In genomic region chr7:100673302-100673941, GRCh38 we compare ENCODE assay signal across 8 cellular contexts. TPM values are rescaled to one million over a fixed set of nuclear protein-coding genes. Genes with fewer than 3 reads are reported as not detected.
A peak's percentile ranks its signal among the peaks of the same experiment; 100 is the strongest.
DNase-seq lines count a peak whose midpoint lies in the region; ATAC-seq and TF ChIP-seq lines count a peak whose summit lies in the region.

Gene GNB2, plus strand, starts transcription at chr7:100673740. Its CDS starts 2,526 bp downstream, at chr7:100676266.

- H3K4me1 ChIP-seq in DND-41 (ENCODE audit: insufficient read depth, low read length) (peaks cover 22% of the 10 kb centered on the region), GM23338 (ENCODE audit: insufficient read depth) (no peaks in the 10 kb centered on the region)
- H3K4me1 ChIP-seq in naive thymus-derived CD4-positive, alpha-beta T cell (ENCODE audit: control insufficient read depth in 2 of 2, insufficient read depth in 2 of 2, low read length in 2 of 2) = no peaks in the 10 kb centered on the region

- no peaks in the 10 kb centered on the region for H3K9me2 ChIP-seq in GM23338 (ENCODE audit: insufficient read depth)

- H3K4me1 Mint-ChIP-seq in GM23338 = peaks cover 3% of the 10 kb centered on the region; the same call in 2 of the 3 replicates
- H3K4me1 Mint-ChIP-seq in naive thymus-derived CD4-positive, alpha-beta T cell = peaks cover 9 to 25% (median 15%) of the 10 kb centered on the region in 7 donors
- peaks cover 15 to 22% of the 10 kb centered on the region in 2 donors for H3K4me1 Mint-ChIP-seq in stimulated activated naive B cell treated with anti-CD40 and anti-IgM and Interleukin-4, amounts not matched to agents 10 μg/mL and 1 μg/mL and 100 μg/mL, for 72 hours

- TF ChIP-seq CTCF in DND-41 (IDR thresholded peaks at IDR 0.05; ENCODE audit: borderline replicate concordance, extremely low read depth, low read length, poor library complexity, severe bottlenecking) (no peak), GM23338 (conservative IDR thresholded peaks at IDR 0.05; ENCODE audit: low read depth in 2 of 2) (no peak)

- peaks cover 46% of the 10 kb centered on the region for H3K79me2 ChIP-seq in DND-41 (ENCODE audit: insufficient read depth, low read length)
- H3K79me2 ChIP-seq in GM23338 (replicated peaks; ENCODE audit: insufficient read depth) = no peaks in the 10 kb centered on the region

- H2AFZ ChIP-seq in DND-41 (ENCODE audit: low read depth, low read length) = peak within 1 kb of the TSS; percentile 84
- H2AFZ ChIP-seq in GM23338 = peak within 1 kb of the TSS; percentile 97; the same call in 1 of the 2 replicates

- peak within 1 kb of the TSS; percentile 98 for H3K27ac Mint-ChIP-seq in GM23338
- peak within 1 kb of the TSS; percentile 88 to 97 (median 95) for H3K27ac Mint-ChIP-seq in naive thymus-derived CD4-positive, alpha-beta T cell
- H3K27ac Mint-ChIP-seq in stimulated activated naive B cell treated with anti-CD40 and anti-IgM and Interleukin-4, amounts not matched to agents 10 μg/mL and 1 μg/mL and 100 μg/mL, for 72 hours = peak within 1 kb of the TSS; percentile 98

- H3K9ac ChIP-seq in DND-41 (ENCODE audit: low read depth, low read length) = peak within 1 kb of the TSS; percentile 91

- DNase-seq in DND-41 = peak; percentile 99
- peak; percentile 96 for DNase-seq in GM23338 (ENCODE audit: low spot score)
- peak; percentile 99 for DNase-seq in LHCN-M2 (ENCODE audit: low read depth)
- peak; percentile 99 for DNase-seq in RPMI8226
- DNase-seq in activated T-helper 1 cell treated with anti-CD3 and anti-CD28 coated beads, Interleukin-2, amount 50 U/mL, for 16 hours (ENCODE audit: low read depth in 1 of 2, low spot score in 1 of 2) = peak; percentile 94 to 96
- DNase-seq in fibroblast of gingiva (ENCODE audit: low read depth) = peak; percentile 99
- DNase-seq in naive thymus-derived CD4-positive, alpha-beta T cell = peak; percentile 92 to 100 (median 96)
- peak; percentile 98 for DNase-seq in stimulated activated naive B cell treated with anti-CD40 and anti-IgM and Interleukin-4, amounts not matched to agents 10 μg/mL and 1 μg/mL and 100 μg/mL, for 72 hours

- H3K27ac ChIP-seq in DND-41 (ENCODE audit: low read length) = peak within 1 kb of the TSS; percentile 92
- H3K27ac ChIP-seq in GM23338 (ENCODE audit: low read depth) = peak within 1 kb of the TSS; percentile 99
- H3K27ac ChIP-seq in naive thymus-derived CD4-positive, alpha-beta T cell (ENCODE audit: low read depth, low read length) = peak within 1 kb of the TSS; percentile 98

- H3K4me3 ChIP-seq in DND-41 (ENCODE audit: low read depth in 1 of 2, low read length in 2 of 2) (peak within 1 kb of the TSS; percentile 88 to 98), GM23338 (peak within 1 kb of the TSS; percentile 93)
- peak within 1 kb of the TSS; percentile 82 for H3K4me3 ChIP-seq in naive thymus-derived CD4-positive, alpha-beta T cell (ENCODE audit: low read length)

- peaks cover 39% of the 10 kb centered on the region for H4K20me1 ChIP-seq in DND-41 (ENCODE audit: insufficient read depth, low read length)
- no peaks in the 10 kb centered on the region; the same call in 1 of the 2 replicates for H4K20me1 ChIP-seq in GM23338 (replicated peaks; ENCODE audit: insufficient read depth)

- peaks cover 13% of the 10 kb centered on the region for H3K36me3 Mint-ChIP-seq in GM23338 (ENCODE audit: low read depth)
- peaks cover 0 to 8% (median 0%) of the 10 kb centered on the region in 5 donors for H3K36me3 Mint-ChIP-seq in naive thymus-derived CD4-positive, alpha-beta T cell
- peaks cover 11 to 23% of the 10 kb centered on the region in 2 donors for H3K36me3 Mint-ChIP-seq in stimulated activated naive B cell treated with anti-CD40 and anti-IgM and Interleukin-4, amounts not matched to agents 10 μg/mL and 1 μg/mL and 100 μg/mL, for 72 hours

- H3K4me2 ChIP-seq in DND-41 (ENCODE audit: insufficient read depth, low read length) = peak within 1 kb of the TSS; percentile 94
- H3K4me2 ChIP-seq in GM23338 = peak within 1 kb of the TSS; percentile 99

- POLR2A ChIA-PET in naive thymus-derived CD4-positive, alpha-beta T cell (lab: Charles Lee) = interaction anchor here (0.6 to 1.3 kb wide), 12 partner anchors 9 to 352 kb away, joined by 3 to 14 read pairs (median 4); partner anchors contain the start of gene FBXO24

- H3K36me3 ChIP-seq in DND-41 (ENCODE audit: insufficient read depth, low read length) = peaks cover 23% of the 10 kb centered on the region
- no peaks in the 10 kb centered on the region for H3K36me3 ChIP-seq in GM23338 (ENCODE audit: insufficient read depth)
- H3K36me3 ChIP-seq in naive thymus-derived CD4-positive, alpha-beta T cell (ENCODE audit: control insufficient read depth in 2 of 3, insufficient read depth in 3 of 3, low read length in 3 of 3) = peaks cover 0 to 27% (median 2%) of the 10 kb centered on the region in 3 experiments

- CTCF ChIA-PET in naive thymus-derived CD4-positive, alpha-beta T cell (lab: Charles Lee) = interaction anchor here (1.3 kb wide), 1 partner anchor 31 kb away, joined by 3 read pairs; no protein-coding TSS in a partner anchor

- intact Hi-C loops in naive thymus-derived CD4-positive, alpha-beta T cell (cut with micrococcal nuclease) = loop anchor here (1.0 to 10.0 kb wide), 14 partner anchors 17 to 571 kb away; partner anchors contain the start of genes ACTL6B (in 2 of the 2), FBXO24 (in 2 of the 2), LRCH4 (in 2 of the 2) and MOSPD3 (in 2 of the 2)

- H3K9me3 ChIP-seq in DND-41 (ENCODE audit: insufficient read depth, low read length, severe bottlenecking) = no peaks in the 10 kb centered on the region
- no peaks in the 10 kb centered on the region for H3K9me3 ChIP-seq in naive thymus-derived CD4-positive, alpha-beta T cell (ENCODE audit: control insufficient read depth in 2 of 3, low read length in 3 of 3)

- H3K27me3 ChIP-seq in DND-41 (ENCODE audit: insufficient read depth, low read length, poor library complexity) = no peaks in the 10 kb centered on the region
- H3K27me3 ChIP-seq in GM23338 (ENCODE audit: insufficient read depth) = peaks cover 16% of the 10 kb centered on the region
- no peaks in the 10 kb centered on the region for H3K27me3 ChIP-seq in naive thymus-derived CD4-positive, alpha-beta T cell (ENCODE audit: control insufficient read depth in 2 of 2, insufficient read depth in 2 of 2, low read length in 2 of 2)

- H3K4me3 Mint-ChIP-seq in GM23338 = peak within 1 kb of the TSS; percentile 83
- peak within 1 kb of the TSS; percentile 89 to 99 (median 96) for H3K4me3 Mint-ChIP-seq in naive thymus-derived CD4-positive, alpha-beta T cell
- H3K4me3 Mint-ChIP-seq in stimulated activated naive B cell treated with anti-CD40 and anti-IgM and Interleukin-4, amounts not matched to agents 10 μg/mL and 1 μg/mL and 100 μg/mL, for 72 hours = peak within 1 kb of the TSS; percentile 92 to 97

- H3K9me3 Mint-ChIP-seq in GM23338 = no peaks in the 10 kb centered on the region
- peaks cover 0 to 4% (median 0%) of the 10 kb centered on the region in 11 donors for H3K9me3 Mint-ChIP-seq in naive thymus-derived CD4-positive, alpha-beta T cell
- no peaks in the 10 kb centered on the region for H3K9me3 Mint-ChIP-seq in stimulated activated naive B cell treated with anti-CD40 and anti-IgM and Interleukin-4, amounts not matched to agents 10 μg/mL and 1 μg/mL and 100 μg/mL, for 72 hours

- ATAC-seq in DND-41 (ENCODE audit: insufficient read depth, low read depth) = peak; percentile 73
- peak; percentile 54 for ATAC-seq in GM23338
- peak; percentile 75 for ATAC-seq in naive thymus-derived CD4-positive, alpha-beta T cell
- peak; percentile 67 to 73 for ATAC-seq in stimulated activated naive B cell treated with anti-CD40 and anti-IgM and Interleukin-4, amounts not matched to agents 10 μg/mL and 1 μg/mL and 100 μg/mL, for 72 hours (replicated peaks)

- H3F3A ChIP-seq in GM23338 (replicated peaks; ENCODE audit: low read depth) = peaks cover 14% of the 10 kb centered on the region

- H3K27me3 Mint-ChIP-seq in GM23338 (ENCODE audit: insufficient read depth, low read depth, poor library complexity) = peaks cover 35% of the 10 kb centered on the region
- peaks cover 0 to 17% (median 0%) of the 10 kb centered on the region in 5 donors for H3K27me3 Mint-ChIP-seq in naive thymus-derived CD4-positive, alpha-beta T cell
- H3K27me3 Mint-ChIP-seq in stimulated activated naive B cell treated with anti-CD40 and anti-IgM and Interleukin-4, amounts not matched to agents 10 μg/mL and 1 μg/mL and 100 μg/mL, for 72 hours = peaks cover 0 to under 1% of the 10 kb centered on the region in 2 donors

TF ChIP-seq in GM23338, 12 proteins besides CTCF, POLR2A, EP300 and RAD21 (continues in another document):
- TF ChIP-seq REST (IDR thresholded peaks at IDR 0.05; ENCODE audit: unreplicated experiment) (no peak), ZNF114 (CRISPR knock-in tag; IDR thresholded peaks at IDR 0.05) (no peak)

RNA-seq across cellular contexts. Expression of gene GNB2, which starts in this region (rescaled TPM):
- total RNA-seq in GM23338 (2014; rRNA removed; shearing (Covaris generic)) = 153 and 156 TPM in 2 replicates
- polyA plus RNA-seq in GM23338 (2016; fragmentation: Nextera tagmentation; extraction: Ambion mirVana) = 112 and 113 TPM in 2 replicates
- total RNA-seq in LHCN-M2 (2014; rRNA removed) = 176 and 205 TPM in 2 replicates
- polyA plus RNA-seq in LHCN-M2 (2012) = 549 TPM
- 100 to 1,000 TPM in 4 of 5 experiments, 10 to 100 TPM in 1; 98.2 to 215 (median 132) TPM for total RNA-seq in naive thymus-derived CD4-positive, alpha-beta T cell
- 10 to 100 TPM; 35.8 to 53.2 TPM for polyA plus RNA-seq in naive thymus-derived CD4-positive, alpha-beta T cell

Comparison
In these comparisons a context has a peak if more than half of its experiments do, and no peak if none do; other contexts are left out.
1. Peak in every context shown above with its lines: DNase-seq, ATAC-seq, H3K4me3 ChIP-seq and H3K27ac ChIP-seq.